Comparison of ENCODE assay signal across 25 cellular contexts in the genomic region with DNA sequence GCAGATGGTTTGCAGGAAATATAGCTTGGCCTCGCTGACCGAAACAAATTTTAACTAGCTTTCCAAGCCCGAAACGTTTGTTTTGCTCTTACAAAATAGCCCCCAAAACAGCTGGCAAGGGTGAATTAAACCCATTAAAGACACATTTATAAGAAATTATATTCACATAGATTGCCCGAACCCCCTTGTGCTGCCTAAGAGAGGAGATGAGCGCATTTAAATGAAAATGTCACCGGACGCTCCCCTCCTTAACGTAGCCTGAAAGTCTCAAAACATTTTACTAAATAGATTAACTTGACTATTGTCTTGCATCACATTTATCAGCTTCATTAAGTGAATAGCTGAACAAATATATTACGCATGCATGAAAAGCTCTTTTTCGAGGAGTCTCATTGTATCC. TPM values are rescaled to one million over a fixed set of nuclear protein-coding genes. Genes with fewer than 3 reads are reported as not detected.
DNase-seq lines count a peak whose midpoint lies in the region; ATAC-seq and TF ChIP-seq lines count a peak whose summit lies in the region.
"Had no signal": no experiment of that assay in that cellular context is flagged by ENCODE, and none has a peak within 500 bp of the region (broad histone marks: within the 10 kb centered on the region; RNA-seq: fewer than 3 reads in every experiment).

No MANE protein-coding gene starts in this region.

- peak overlapping the region; percentile 79 for H3K4me2 ChIP-seq in GM23338

- H3K9me3 Mint-ChIP-seq in GM23338 (peaks cover 1% of the 10 kb centered on the region; the same call in 1 of the 3 replicates), glutamatergic neuron (ENCODE audit: unreplicated experiment) (peaks cover 8% of the 10 kb centered on the region), neural crest cell (peaks cover 1% of the 10 kb centered on the region)
- H3K9me3 Mint-ChIP-seq: activated CD4-positive, alpha-beta memory T cell treated with anti-CD3 and anti-CD28 coated beads, Interleukin-2, amount 10 ng/mL, durations not matched to agents 7 days and 5 days; stimulated activated effector memory CD8-positive, alpha-beta T cell treated with anti-CD3 and anti-CD28 coated beads, Interleukin-12 subunit alpha, Interleukin-12 subunit beta, amount 100 ng/mL, for 72 hours had no signal

- H3K4me1 Mint-ChIP-seq in GM23338 (peaks cover 63% of the 10 kb centered on the region), glutamatergic neuron (ENCODE audit: low read depth, unreplicated experiment) (peaks cover 22% of the 10 kb centered on the region), neural crest cell (peaks cover 44% of the 10 kb centered on the region)

- H3K79me2 ChIP-seq in GM23338 (replicated peaks; ENCODE audit: insufficient read depth), result no peaks in the 10 kb centered on the region

- H3K27ac Mint-ChIP-seq in GM23338, result no peak overlapping the region
- no peak overlapping the region for H3K27ac Mint-ChIP-seq in glutamatergic neuron (ENCODE audit: unreplicated experiment)
- H3K27ac Mint-ChIP-seq in neural crest cell (ENCODE audit: unreplicated experiment), result no peak overlapping the region
- H3K27ac Mint-ChIP-seq: activated CD4-positive, alpha-beta memory T cell treated with anti-CD3 and anti-CD28 coated beads, Interleukin-2, amount 10 ng/mL, durations not matched to agents 7 days and 5 days; CD14-positive monocyte; stimulated activated effector memory CD8-positive, alpha-beta T cell treated with anti-CD3 and anti-CD28 coated beads, Interleukin-12 subunit alpha, Interleukin-12 subunit beta, amount 100 ng/mL, for 72 hours had no signal

- peaks cover 100% of the 10 kb centered on the region for H3K27me3 ChIP-seq in GM23338 (ENCODE audit: insufficient read depth)

- H2AFZ ChIP-seq in GM23338, result no peak overlapping the region

- TF ChIP-seq CTCF in GM23338 (conservative IDR thresholded peaks at IDR 0.05; ENCODE audit: low read depth in 2 of 2) (no peak), glutamatergic neuron (IDR thresholded peaks at IDR 0.05; ENCODE audit: partially characterized antibody, unreplicated experiment) (no peak), neural crest cell (conservative IDR thresholded peaks at IDR 0.05) (no peak)

- H3K27me3 Mint-ChIP-seq in GM23338 (ENCODE audit: insufficient read depth, low read depth, poor library complexity) (peaks cover 87% of the 10 kb centered on the region), glutamatergic neuron (ENCODE audit: unreplicated experiment) (peaks cover 51% of the 10 kb centered on the region), neural crest cell (ENCODE audit: low read depth) (peaks cover 99% of the 10 kb centered on the region)

- H3K4me1 ChIP-seq in GM23338 (ENCODE audit: insufficient read depth), result peaks cover 52% of the 10 kb centered on the region

- H3K36me3 ChIP-seq in GM23338 (ENCODE audit: insufficient read depth), result no peaks in the 10 kb centered on the region; the same call in 1 of the 2 replicates
- H3K36me3 ChIP-seq: ascending aorta, Peyer's patch, SJSA1, WERI-Rb-1 had no signal

- H4K20me1 ChIP-seq in GM23338 (replicated peaks; ENCODE audit: insufficient read depth), result peaks cover 10% of the 10 kb centered on the region

- DNase-seq in GM23338 (ENCODE audit: low spot score) (peak; percentile 17), NCI-H748 treated with DMSO at 0.1 percent for 48 hours (lab: John Stamatoyannopoulos, UW) (peak; percentile 15), glutamatergic neuron (no peak), neural crest cell (ENCODE audit: low read depth, low spot score) (no peak), foreskin melanocyte (no peak), NCI-H2171 (lab: John Stamatoyannopoulos, UW) (no peak), DMS 273 treated with DMSO at 0.1 percent for 48 hours (lab: John Stamatoyannopoulos, UW) (no peak)
- DNase-seq in activated naive CD4-positive, alpha-beta T cell treated with Interleukin-2 at 50 U/mL for 16 hours, result no peak
- DNase-seq: activated CD4-positive, alpha-beta memory T cell treated with anti-CD3 and anti-CD28 coated beads, Interleukin-2, amount 10 ng/mL, durations not matched to agents 7 days and 5 days; activated naive CD4-positive, alpha-beta T cell; activated T-cell treated with anti-CD3 and anti-CD28 coated beads for 4 hours; DMS153; GDM1; NCI-H1694; NCI-H345; Peyer's patch; T-helper 2 cell; WERI-Rb-1 had no signal

- H3K4me3 Mint-ChIP-seq in GM23338 (peak overlapping the region; percentile 75), glutamatergic neuron (ENCODE audit: unreplicated experiment) (peak overlapping the region; percentile 78), neural crest cell (peak overlapping the region; percentile 79)
- H3K4me3 Mint-ChIP-seq: activated CD4-positive, alpha-beta memory T cell treated with anti-CD3 and anti-CD28 coated beads, Interleukin-2, amount 10 ng/mL, durations not matched to agents 7 days and 5 days had no signal

- H3K27ac ChIP-seq in GM23338 (ENCODE audit: low read depth), result no peak overlapping the region
- H3K27ac ChIP-seq: ascending aorta, Peyer's patch, SJSA1, WERI-Rb-1 had no signal

- H3F3A ChIP-seq in GM23338 (replicated peaks; ENCODE audit: low read depth), result peaks cover 25% of the 10 kb centered on the region

- no peaks in the 10 kb centered on the region for H3K9me2 ChIP-seq in GM23338 (ENCODE audit: insufficient read depth)

- no peak for ATAC-seq in GM23338
- ATAC-seq: K562; stimulated activated effector memory CD8-positive, alpha-beta T cell treated with anti-CD3 and anti-CD28 coated beads, Interleukin-12 subunit alpha, Interleukin-12 subunit beta, amount 100 ng/mL, for 72 hours had no signal

- H3K4me3 ChIP-seq in GM23338, result peak overlapping the region; percentile 52
- H3K4me3 ChIP-seq: K562, Peyer's patch, SJSA1 had no signal

- no peaks in the 10 kb centered on the region for H3K36me3 Mint-ChIP-seq in GM23338 (ENCODE audit: low read depth)
- no peaks in the 10 kb centered on the region for H3K36me3 Mint-ChIP-seq in glutamatergic neuron (ENCODE audit: unreplicated experiment)
- H3K36me3 Mint-ChIP-seq in neural crest cell (ENCODE audit: low read depth), result no peaks in the 10 kb centered on the region
- H3K36me3 Mint-ChIP-seq: stimulated activated effector memory CD8-positive, alpha-beta T cell treated with anti-CD3 and anti-CD28 coated beads, Interleukin-12 subunit alpha, Interleukin-12 subunit beta, amount 100 ng/mL, for 72 hours had no signal

TF ChIP-seq in GM23338, 12 proteins besides CTCF, POLR2A, EP300 and RAD21:
- TF ChIP-seq, protein P1, sequence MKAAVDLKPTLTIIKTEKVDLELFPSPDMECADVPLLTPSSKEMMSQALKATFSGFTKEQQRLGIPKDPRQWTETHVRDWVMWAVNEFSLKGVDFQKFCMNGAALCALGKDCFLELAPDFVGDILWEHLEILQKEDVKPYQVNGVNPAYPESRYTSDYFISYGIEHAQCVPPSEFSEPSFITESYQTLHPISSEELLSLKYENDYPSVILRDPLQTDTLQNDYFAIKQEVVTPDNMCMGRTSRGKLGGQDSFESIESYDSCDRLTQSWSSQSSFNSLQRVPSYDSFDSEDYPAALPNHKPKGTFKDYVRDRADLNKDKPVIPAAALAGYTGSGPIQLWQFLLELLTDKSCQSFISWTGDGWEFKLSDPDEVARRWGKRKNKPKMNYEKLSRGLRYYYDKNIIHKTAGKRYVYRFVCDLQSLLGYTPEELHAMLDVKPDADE (IDR thresholded peaks at IDR 0.05), result no peak
- TF ChIP-seq EZH2 (IDR thresholded peaks at IDR 0.05; ENCODE audit: low read depth, unreplicated experiment), result peak; percentile 74
TF ChIP-seq in GM23338: peak in this region for 1.

RNA-seq across cellular contexts. Expression of a gene that starts 3.9 kb away (rescaled TPM):
- total RNA-seq in GM23338 (2014; rRNA removed; shearing (Covaris generic)), result not detected in 2 replicates
- 0.16 TPM in 1 of 2 replicates, not detected in the other for polyA plus RNA-seq in GM23338 (2016; fragmentation: Nextera tagmentation; extraction: Ambion mirVana)
- 0.29 TPM for total RNA-seq in glutamatergic neuron (ENCODE audit: unreplicated experiment)
- total RNA-seq in neural crest cell, result 26.3 and 29.6 TPM in 2 replicates
- total RNA-seq: activated CD4-positive, alpha-beta memory T cell treated with anti-CD3 and anti-CD28 coated beads, Interleukin-2, amount 10 ng/mL, durations not matched to agents 7 days and 5 days; ascending aorta; K562; lower leg skin; Peyer's patch; SJSA1; temporal lobe had no signal
- polyA plus RNA-seq: CD14-positive monocyte, K562 had no signal

Comparison
In these comparisons a context has a peak if more than half of its experiments do, and no peak if none do; other contexts are left out.
1. DNase-seq: peak in GM23338 (single experiment) and NCI-H748 treated with DMSO at 0.1 percent for 48 hours (single experiment); none in glutamatergic neuron (single experiment), neural crest cell (single experiment), activated naive CD4-positive, alpha-beta T cell treated with Interleukin-2 at 50 U/mL for 16 hours (single experiment), foreskin melanocyte (single experiment), NCI-H2171 (single experiment) and DMS 273 treated with DMSO at 0.1 percent for 48 hours (single experiment).
2. RNA of a gene that starts 3.9 kb away (total RNA-seq): 26.3 to 29.6 TPM in neural crest cell; 0.29 TPM in glutamatergic neuron (single experiment) and not detected in GM23338; every median in the first group is over 10 times any median in the second.
3. Peak in every context shown above with its lines, with median percentiles within 50 percentile points of each other: H3K4me3 Mint-ChIP-seq.